ENCODE assay signal across 8 cellular contexts in the genomic region with DNA sequence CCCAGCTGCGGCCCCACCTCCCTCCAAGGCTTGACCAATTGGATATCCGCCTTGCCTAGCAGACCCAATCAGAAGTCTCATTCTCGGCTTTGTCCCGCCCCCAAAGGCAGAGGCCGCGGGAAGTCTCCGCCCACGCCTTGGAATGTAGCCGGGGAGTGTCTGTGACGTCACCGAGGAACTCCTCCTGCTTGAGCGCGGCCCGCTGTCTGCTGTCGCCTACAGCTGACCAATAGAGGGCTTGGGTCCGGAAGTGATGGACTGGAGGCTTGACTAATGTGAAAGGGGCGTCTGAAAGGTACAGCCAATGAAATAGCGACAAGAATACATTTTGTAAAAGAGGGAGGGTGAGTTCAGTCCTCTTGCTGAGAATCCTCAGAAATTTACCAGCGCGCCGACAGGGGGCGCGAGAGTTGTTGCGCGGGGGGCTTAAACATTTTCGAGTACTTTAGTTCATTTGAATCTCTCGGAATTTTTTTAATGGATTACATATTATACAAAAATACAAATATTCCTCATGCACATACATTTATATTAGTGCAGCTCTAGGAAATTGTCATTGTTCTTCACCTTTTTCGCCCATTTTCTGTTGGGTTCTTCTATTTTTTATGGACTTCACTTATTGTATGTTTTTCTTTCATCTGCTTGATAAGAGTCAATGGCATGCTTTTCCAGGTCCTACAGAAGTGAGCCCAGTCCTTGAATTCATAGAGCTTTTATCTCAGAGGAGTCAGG. TPM values are rescaled to one million over a fixed set of nuclear protein-coding genes. Genes with fewer than 3 reads are reported as not detected.
A peak's percentile ranks its signal among the peaks of the same experiment; 100 is the strongest.
DNase-seq lines count a peak whose midpoint lies in the region; ATAC-seq lines count a peak whose summit lies in the region.

No MANE protein-coding gene starts in this region.

- H3K27ac ChIP-seq in BLaER1, result peak overlapping the region; percentile 29; the same call in 1 of the 2 replicates

- H3K36me3 ChIP-seq in BLaER1, result no peaks in the 10 kb centered on the region

- intact Hi-C loops in left colon (cut with DNase I, micrococcal nuclease), result loop anchor here in 1 of 2 donors (5.0 kb wide), 1 partner anchor 95 kb away; no protein-coding TSS in a partner anchor

- no peaks in the 10 kb centered on the region for H3K9me3 ChIP-seq in BLaER1

- ATAC-seq in GM19351 (IDR thresholded peaks at IDR 0.05; ENCODE audit: unreplicated experiment), result peak; percentile 93
- ATAC-seq in HG03520 (IDR thresholded peaks at IDR 0.05; ENCODE audit: unreplicated experiment), result peak; percentile 97
- peak; percentile 93 for ATAC-seq in left colon

- H3K27ac Mint-ChIP-seq in activated CD4-positive, alpha-beta T cell treated with anti-CD3 and anti-CD28 coated beads, Interleukin-2, amount 10 ng/mL, durations not matched to agents 7 days and 5 days, result peak overlapping the region; percentile 95

- CTCF ChIA-PET in activated CD4-positive, alpha-beta T cell treated with anti-CD3 and anti-CD28 coated beads, Interleukin-2, amount 10 ng/mL, durations not matched to agents 7 days and 5 days (lab: Charles Lee), result interaction anchor here (0.6 to 7.8 kb wide), 36 partner anchors 8 to 837 kb away, joined by 3 to 42 read pairs (median 3); no protein-coding TSS in a partner anchor

- POLR2A ChIA-PET in activated CD4-positive, alpha-beta T cell treated with anti-CD3 and anti-CD28 coated beads, Interleukin-2, amount 10 ng/mL, durations not matched to agents 7 days and 5 days (lab: Charles Lee), result no interaction called here

- H3K27me3 Mint-ChIP-seq in activated CD4-positive, alpha-beta T cell treated with anti-CD3 and anti-CD28 coated beads, Interleukin-2, amount 10 ng/mL, durations not matched to agents 7 days and 5 days, result no peaks in the 10 kb centered on the region

- H3K36me3 Mint-ChIP-seq in activated CD4-positive, alpha-beta T cell treated with anti-CD3 and anti-CD28 coated beads, Interleukin-2, amount 10 ng/mL, durations not matched to agents 7 days and 5 days (ENCODE audit: low read depth), result peaks cover 7% of the 10 kb centered on the region

- peaks cover 20% of the 10 kb centered on the region for H3K4me1 ChIP-seq in BLaER1

- DNase-seq in NCI-H526 (lab: John Stamatoyannopoulos, UW) (peak; percentile 99 to 100), cortex of kidney (lab: John Stamatoyannopoulos, UW) (peak; percentile 87), left colon (peak; percentile 98 to 99)
- DNase-seq in activated CD4-positive, alpha-beta T cell treated with anti-CD3 and anti-CD28 coated beads, Interleukin-2, amount 10 ng/mL, durations not matched to agents 7 days and 5 days, result peak; percentile 98
- peak; percentile 88 to 97 for DNase-seq in stimulated activated CD4-positive, alpha-beta T cell treated with anti-CD3 and anti-CD28 coated beads, Interleukin-1b, Interleukin-23, amount 100 ng/mL, for 4 hours (ENCODE audit: low read depth in 2 of 2)

- H3K4me3 Mint-ChIP-seq in activated CD4-positive, alpha-beta T cell treated with anti-CD3 and anti-CD28 coated beads, Interleukin-2, amount 10 ng/mL, durations not matched to agents 7 days and 5 days, result peak overlapping the region; percentile 92

- peaks cover 40% of the 10 kb centered on the region for H3K4me1 Mint-ChIP-seq in activated CD4-positive, alpha-beta T cell treated with anti-CD3 and anti-CD28 coated beads, Interleukin-2, amount 10 ng/mL, durations not matched to agents 7 days and 5 days

- H4K20me1 ChIP-seq in BLaER1, result no peaks in the 10 kb centered on the region

- no peaks in the 10 kb centered on the region for H3K27me3 ChIP-seq in BLaER1

- peak overlapping the region; percentile 89 for H3K4me2 ChIP-seq in BLaER1

- H3K4me3 ChIP-seq in BLaER1, result peak overlapping the region; percentile 74

- no peaks in the 10 kb centered on the region for H3K9me3 Mint-ChIP-seq in activated CD4-positive, alpha-beta T cell treated with anti-CD3 and anti-CD28 coated beads, Interleukin-2, amount 10 ng/mL, durations not matched to agents 7 days and 5 days

- peak overlapping the region; percentile 75 for H3K9ac ChIP-seq in BLaER1

RNA-seq across cellular contexts. Expression of a gene that starts 0.4 kb away (rescaled TPM):
- total RNA-seq in activated CD4-positive, alpha-beta T cell treated with anti-CD3 and anti-CD28 coated beads, Interleukin-2, amount 10 ng/mL, durations not matched to agents 7 days and 5 days, result 10 to 100 TPM; 23.1 to 25.7 TPM
- total RNA-seq in left colon, result 10 to 100 TPM; 39.2 to 41.5 TPM

Comparison
In these comparisons a context has a peak if more than half of its experiments do, and no peak if none do; other contexts are left out.
1. Peak in every context shown above with its lines: DNase-seq, ATAC-seq, H3K4me3 ChIP-seq and H3K27ac ChIP-seq.